Comparison of ENCODE assay signal across 8 cellular contexts in the genomic region with DNA sequence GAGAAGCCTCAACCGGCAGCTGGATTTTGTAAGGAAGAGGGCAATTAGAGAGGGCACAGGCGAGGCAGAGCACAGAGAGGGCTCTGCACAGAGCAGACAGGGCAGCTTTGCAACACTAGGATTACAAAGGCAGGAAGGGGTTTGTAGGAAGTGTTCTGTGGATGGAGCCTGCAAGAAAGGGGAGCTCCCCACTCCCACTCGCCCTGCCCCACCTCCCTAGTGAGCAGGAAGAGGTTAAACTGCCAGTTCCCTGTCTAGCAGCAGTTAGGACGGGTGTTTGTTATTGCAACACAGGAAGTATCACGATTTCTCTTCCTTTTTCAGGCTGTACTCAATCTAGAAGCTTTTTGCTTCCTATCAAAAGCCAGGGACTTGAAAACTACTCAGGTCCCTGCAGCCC.
DNase-seq lines count a peak whose midpoint lies in the region; ATAC-seq and TF ChIP-seq lines count a peak whose summit lies in the region.

No MANE protein-coding gene starts in this region.

- 9 to 14% methylated on average over 5 of the region's 5 CpGs for WGBS in lung, 2 donors
- 19 to 20% methylated on average over 5 of the region's 5 CpGs for WGBS in transverse colon (ENCODE audit: low coverage in 1 of 2), 2 donors

- H3K4me3 ChIP-seq in lung = no peak overlapping the region
- no peak overlapping the region for H3K4me3 ChIP-seq in transverse colon

- H3K36me3 ChIP-seq in lung (ENCODE audit: control insufficient read depth in 2 of 2, insufficient read depth in 2 of 2, low read length in 2 of 2) (no peaks in the 10 kb centered on the region), transverse colon (no peaks in the 10 kb centered on the region)

- H3K9me3 ChIP-seq in lung (ENCODE audit: control insufficient read depth in 2 of 2, insufficient read depth in 1 of 2, low read length in 1 of 2) (no peaks in the 10 kb centered on the region), transverse colon (no peaks in the 10 kb centered on the region)

- H3K27ac ChIP-seq in lung (ENCODE audit: low read depth in 1 of 2, low read length in 1 of 2) (peak overlapping the region; percentile 11 to 46), transverse colon (peak overlapping the region; percentile 39 to 45 (median 42))

- H3K9me3 Mint-ChIP-seq in activated naive CD4-positive, alpha-beta T cell treated with anti-CD3 and anti-CD28 coated beads, Interleukin-2, amount 10 ng/mL, durations not matched to agents 7 days and 5 days = peaks cover 2% of the 10 kb centered on the region

- DNase-seq in M059J (ENCODE audit: low read depth) (peak; percentile 17), lung (ENCODE audit: low spot score) (peak; percentile 36), transverse colon (no peak), hepatic stellate cell (ENCODE audit: low spot score) (no peak), NCI-H2196 (lab: John Stamatoyannopoulos, UW; ENCODE audit: unreplicated experiment) (no peak), GOT3 (lab: John Stamatoyannopoulos, UW) (no peak)
- peak; percentile 70 for DNase-seq in activated naive CD4-positive, alpha-beta T cell treated with anti-CD3 and anti-CD28 coated beads, Interleukin-2, amount 10 ng/mL, durations not matched to agents 7 days and 5 days

- no peak for TF ChIP-seq POLR2A in transverse colon (IDR thresholded peaks at IDR 0.05)

- peaks cover 13% of the 10 kb centered on the region for H3K36me3 Mint-ChIP-seq in activated naive CD4-positive, alpha-beta T cell treated with anti-CD3 and anti-CD28 coated beads, Interleukin-2, amount 10 ng/mL, durations not matched to agents 7 days and 5 days

- ATAC-seq in GM19043 (IDR thresholded peaks at IDR 0.05; ENCODE audit: low read depth, unreplicated experiment) = peak; percentile 82
- peak; percentile 49 for ATAC-seq in lung (ENCODE audit: insufficient read depth, low FRiP score)

- no peaks in the 10 kb centered on the region for H3K27me3 ChIP-seq in lung (ENCODE audit: control insufficient read depth, insufficient read depth)
- H3K27me3 ChIP-seq in transverse colon = no peaks in the 10 kb centered on the region

- no peak for TF ChIP-seq EP300 in transverse colon (IDR thresholded peaks at IDR 0.05; ENCODE audit: low read depth)

- intact Hi-C loops in transverse colon (cut with DNase I; ENCODE audit: low total_unique reads) = no loop called here

- CTCF ChIA-PET in activated naive CD4-positive, alpha-beta T cell treated with anti-CD3 and anti-CD28 coated beads, Interleukin-2, amount 10 ng/mL, durations not matched to agents 7 days and 5 days (lab: Charles Lee) = interaction anchor here (0.8 to 13.6 kb wide), 10 partner anchors 17 to 232 kb away, joined by 3 to 203 read pairs (median 4); a partner anchor contains a TSS

- H3K4me1 ChIP-seq in lung (ENCODE audit: control insufficient read depth in 2 of 2, insufficient read depth in 2 of 2, low read length in 2 of 2) (peaks cover 6 to 12% of the 10 kb centered on the region in 2 donors), transverse colon (peaks cover 0 to 19% (median 5%) of the 10 kb centered on the region in 4 donors)

- peaks cover 86% of the 10 kb centered on the region for H3K4me1 Mint-ChIP-seq in activated naive CD4-positive, alpha-beta T cell treated with anti-CD3 and anti-CD28 coated beads, Interleukin-2, amount 10 ng/mL, durations not matched to agents 7 days and 5 days

- in situ Hi-C loops in transverse colon (cut with MboI; ENCODE audit: low pct_ligation_motif_present in 1 of 4, low pct_unique_long_range_greater_than_20kb in 1 of 4, low sequenced_read_pairs in 3 of 4) = loop anchor here (10.0 to 25.0 kb wide), 4 partner anchors 120 to 270 kb away; a partner anchor contains a TSS

- TF ChIP-seq CTCF in lung (IDR thresholded peaks at IDR 0.05; ENCODE audit: control extremely low read depth, extremely low read depth) (no peak), transverse colon (IDR thresholded peaks at IDR 0.05) (no peak)

- no peaks in the 10 kb centered on the region for H3K27me3 Mint-ChIP-seq in activated naive CD4-positive, alpha-beta T cell treated with anti-CD3 and anti-CD28 coated beads, Interleukin-2, amount 10 ng/mL, durations not matched to agents 7 days and 5 days

- H3K4me3 Mint-ChIP-seq in activated naive CD4-positive, alpha-beta T cell treated with anti-CD3 and anti-CD28 coated beads, Interleukin-2, amount 10 ng/mL, durations not matched to agents 7 days and 5 days = peak overlapping the region; percentile 62

- peak overlapping the region; percentile 91 for H3K27ac Mint-ChIP-seq in activated naive CD4-positive, alpha-beta T cell treated with anti-CD3 and anti-CD28 coated beads, Interleukin-2, amount 10 ng/mL, durations not matched to agents 7 days and 5 days

Comparison
In these comparisons a context has a peak if more than half of its experiments do, and no peak if none do; other contexts are left out.
1. DNase-seq: peak in M059J (single experiment), activated naive CD4-positive, alpha-beta T cell treated with anti-CD3 and anti-CD28 coated beads, Interleukin-2, amount 10 ng/mL, durations not matched to agents 7 days and 5 days (single experiment) and lung (single experiment); none in transverse colon (single experiment), hepatic stellate cell (single experiment), NCI-H2196 (single experiment) and GOT3 (single experiment).